In genomic region chr13:73520566-73521290, GRCh38 we compare ENCODE assay signal across 1 cellular context.
TF ChIP-seq lines count a peak whose summit lies in the region.

No MANE protein-coding gene starts in this region.

TF ChIP-seq in WTC11, 78 proteins besides CTCF, POLR2A, EP300 and RAD21 (continued from another document):
- TF ChIP-seq ARID4B (CRISPR knock-in tag; IDR thresholded peaks at IDR 0.05; ENCODE audit: borderline replicate concordance) (no peak), EMX1 (CRISPR knock-in tag; IDR thresholded peaks at IDR 0.05) (no peak), FOXP1 (CRISPR knock-in tag; IDR thresholded peaks at IDR 0.05; ENCODE audit: borderline replicate concordance) (no peak), MYBL2 (CRISPR knock-in tag; IDR thresholded peaks at IDR 0.05) (no peak), TEAD1 (CRISPR knock-in tag; IDR thresholded peaks at IDR 0.05) (no peak)
- TF ChIP-seq, protein P1, sequence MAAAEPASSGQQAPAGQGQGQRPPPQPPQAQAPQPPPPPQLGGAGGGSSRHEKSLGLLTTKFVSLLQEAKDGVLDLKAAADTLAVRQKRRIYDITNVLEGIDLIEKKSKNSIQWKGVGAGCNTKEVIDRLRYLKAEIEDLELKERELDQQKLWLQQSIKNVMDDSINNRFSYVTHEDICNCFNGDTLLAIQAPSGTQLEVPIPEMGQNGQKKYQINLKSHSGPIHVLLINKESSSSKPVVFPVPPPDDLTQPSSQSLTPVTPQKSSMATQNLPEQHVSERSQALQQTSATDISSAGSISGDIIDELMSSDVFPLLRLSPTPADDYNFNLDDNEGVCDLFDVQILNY (CRISPR knock-in tag; IDR thresholded peaks at IDR 0.05): no peak
